In genomic region chr16:24645739-24646645, GRCh38 we compare ENCODE assay signal across 12 cellular contexts.
DNase-seq lines count a peak whose midpoint lies in the region; ATAC-seq and TF ChIP-seq lines count a peak whose summit lies in the region.
"Had no signal": no experiment of that assay in that cellular context is flagged by ENCODE, and none has a peak within 500 bp of the region (broad histone marks: within the 10 kb centered on the region; RNA-seq: fewer than 3 reads in every experiment).

No MANE protein-coding gene starts in this region.

- no peaks in the 10 kb centered on the region for H3K4me1 Mint-ChIP-seq in activated CD4-positive, alpha-beta T cell treated with anti-CD3 and anti-CD28 coated beads, Interleukin-2, amount 10 ng/mL, durations not matched to agents 7 days and 5 days
- H3K4me1 Mint-ChIP-seq: H9 had no signal

- TF ChIP-seq CTCF in fibroblast of the aortic adventitia (IDR thresholded peaks at IDR 0.05; ENCODE audit: insufficient read depth, low read length) = no peak

- POLR2A ChIA-PET in activated CD4-positive, alpha-beta T cell treated with anti-CD3 and anti-CD28 coated beads, Interleukin-2, amount 10 ng/mL, durations not matched to agents 7 days and 5 days (lab: Charles Lee) = no interaction called here

- peak; percentile 92 for ATAC-seq in sciatic nerve
- no peak for ATAC-seq in left colon

- no peaks in the 10 kb centered on the region for H3K36me3 Mint-ChIP-seq in activated CD4-positive, alpha-beta T cell treated with anti-CD3 and anti-CD28 coated beads, Interleukin-2, amount 10 ng/mL, durations not matched to agents 7 days and 5 days (ENCODE audit: low read depth)

- peak; percentile 98 for DNase-seq in GM04504 (ENCODE audit: low read depth)
- peak; percentile 90 to 95 for DNase-seq in SJSA1 (ENCODE audit: low read depth in 1 of 2, low spot score in 2 of 2)
- peak; percentile 100 for DNase-seq in fibroblast of the aortic adventitia (ENCODE audit: low read depth)
- DNase-seq in sciatic nerve (ENCODE audit: low spot score) = no peak
- DNase-seq in left colon = no peak
- DNase-seq in activated CD4-positive, alpha-beta T cell treated with anti-CD3 and anti-CD28 coated beads, Interleukin-2, amount 10 ng/mL, durations not matched to agents 7 days and 5 days = no peak
- no peak for DNase-seq in NCI-H1092 (lab: John Stamatoyannopoulos, UW)
- DNase-seq in T-helper 1 cell = no peak
- DNase-seq: H9, kidney, MM.1S, T-helper 2 cell had no signal

- no peak overlapping the region for H3K4me3 Mint-ChIP-seq in activated CD4-positive, alpha-beta T cell treated with anti-CD3 and anti-CD28 coated beads, Interleukin-2, amount 10 ng/mL, durations not matched to agents 7 days and 5 days
- H3K4me3 Mint-ChIP-seq: H9 had no signal

- no peak overlapping the region for H3K27ac Mint-ChIP-seq in activated CD4-positive, alpha-beta T cell treated with anti-CD3 and anti-CD28 coated beads, Interleukin-2, amount 10 ng/mL, durations not matched to agents 7 days and 5 days
- H3K27ac Mint-ChIP-seq: H9 had no signal

- H3K27ac ChIP-seq in SJSA1 = peak overlapping the region; percentile 96

- no peaks in the 10 kb centered on the region; the same call in 1 of the 2 replicates for H3K36me3 ChIP-seq in SJSA1

- no peaks in the 10 kb centered on the region for H3K27me3 Mint-ChIP-seq in activated CD4-positive, alpha-beta T cell treated with anti-CD3 and anti-CD28 coated beads, Interleukin-2, amount 10 ng/mL, durations not matched to agents 7 days and 5 days

- H3K4me1 ChIP-seq in SJSA1 (replicated peaks) = peaks cover 43% of the 10 kb centered on the region

- H3K9me3 Mint-ChIP-seq in activated CD4-positive, alpha-beta T cell treated with anti-CD3 and anti-CD28 coated beads, Interleukin-2, amount 10 ng/mL, durations not matched to agents 7 days and 5 days = no peaks in the 10 kb centered on the region
- H3K9me3 Mint-ChIP-seq: H9 had no signal

- intact Hi-C loops in sciatic nerve (cut with DNase I) (no loop called here), left colon (cut with DNase I, micrococcal nuclease) (no loop called here)

- H3K27me3 ChIP-seq in SJSA1 (replicated peaks) = no peaks in the 10 kb centered on the region

- CTCF ChIA-PET in activated CD4-positive, alpha-beta T cell treated with anti-CD3 and anti-CD28 coated beads, Interleukin-2, amount 10 ng/mL, durations not matched to agents 7 days and 5 days (lab: Charles Lee) = no interaction called here

- no peak overlapping the region for H3K4me3 ChIP-seq in SJSA1
- no peak overlapping the region for H3K4me3 ChIP-seq in fibroblast of the aortic adventitia (ENCODE audit: low read depth, low read length)

- no peaks in the 10 kb centered on the region; the same call in 1 of the 2 replicates for H3K9me3 ChIP-seq in SJSA1 (replicated peaks)

Comparison
In these comparisons a context has a peak if more than half of its experiments do, and no peak if none do; other contexts are left out.
1. DNase-seq: peak in GM04504 (single experiment), SJSA1 (2 of 2) and fibroblast of the aortic adventitia (single experiment); none in sciatic nerve (single experiment), left colon (0 of 2), activated CD4-positive, alpha-beta T cell treated with anti-CD3 and anti-CD28 coated beads, Interleukin-2, amount 10 ng/mL, durations not matched to agents 7 days and 5 days (single experiment), NCI-H1092 (single experiment) and T-helper 1 cell (0 of 5).